8 cellular contexts compared by ENCODE assay signal in the genomic region with DNA sequence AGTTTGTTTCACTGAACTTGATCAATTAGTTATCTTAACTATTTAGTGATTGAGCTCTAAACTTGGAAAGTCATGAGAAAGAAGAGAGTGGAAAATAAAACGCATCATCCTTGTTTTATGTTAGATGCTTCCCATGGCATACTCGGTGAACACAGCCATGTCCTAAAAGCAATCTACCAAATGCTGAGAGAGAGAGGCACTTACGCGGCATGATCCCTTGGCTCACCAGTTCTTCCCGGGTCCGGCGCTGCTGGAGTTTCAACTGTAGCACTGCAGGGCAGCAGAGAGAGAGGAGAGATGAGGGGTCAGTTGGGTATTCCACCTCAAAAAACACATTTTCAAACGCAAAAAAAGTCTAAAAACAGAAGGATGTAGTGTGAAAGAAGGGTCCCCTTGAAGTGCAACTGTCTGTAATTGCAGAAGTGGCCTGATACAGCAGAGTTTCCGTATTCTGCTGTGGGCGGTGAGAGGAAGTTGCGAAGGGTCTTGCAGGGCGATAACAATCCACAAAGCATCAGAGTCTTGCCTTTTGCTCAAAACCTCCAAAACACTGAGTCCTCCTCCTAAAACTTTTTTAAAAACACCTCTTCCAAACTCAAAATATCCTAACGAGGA.
DNase-seq lines count a peak whose midpoint lies in the region; ATAC-seq lines count a peak whose summit lies in the region.

No MANE protein-coding gene starts in this region.

- DNase-seq in NOMO-1 treated with dmso at 0.1 percent for 144 hours (lab: John Stamatoyannopoulos, UW; ENCODE audit: unreplicated experiment), result peak; percentile 62
- peak; percentile 13 for DNase-seq in activated T-helper 9 cell treated with anti-CD3 and anti-CD28 coated beads, Interleukin-2, amount 50 U/mL, for 16 hours (ENCODE audit: low read depth)
- DNase-seq in pons (ENCODE audit: low spot score), result peak; percentile 66
- no peak for DNase-seq in HuH-7 (ENCODE audit: low spot score)
- DNase-seq in DMS53 treated with DMSO at 0.1 percent for 48 hours (lab: John Stamatoyannopoulos, UW; ENCODE audit: unreplicated experiment), result no peak

- ATAC-seq in GM18867 (IDR thresholded peaks at IDR 0.05; ENCODE audit: unreplicated experiment), result peak; percentile 63
- no peak for ATAC-seq in GM19467 (IDR thresholded peaks at IDR 0.05; ENCODE audit: unreplicated experiment)
- no peak for ATAC-seq in esophagus mucosa

Comparison
In these comparisons a context has a peak if more than half of its experiments do, and no peak if none do; other contexts are left out.
1. DNase-seq: peak in NOMO-1 treated with dmso at 0.1 percent for 144 hours (single experiment), activated T-helper 9 cell treated with anti-CD3 and anti-CD28 coated beads, Interleukin-2, amount 50 U/mL, for 16 hours (single experiment) and pons (single experiment); none in HuH-7 (single experiment) and DMS53 treated with DMSO at 0.1 percent for 48 hours (single experiment).